ENCODE assay signal across 17 cellular contexts in genomic region chr4:152943673-152944072, GRCh38. TPM values are rescaled to one million over a fixed set of nuclear protein-coding genes. Genes with fewer than 3 reads are reported as not detected.
DNase-seq lines count a peak whose midpoint lies in the region; ATAC-seq and TF ChIP-seq lines count a peak whose summit lies in the region.
"Had no signal": no experiment of that assay in that cellular context is flagged by ENCODE, and none has a peak within 500 bp of the region (broad histone marks: within the 10 kb centered on the region; RNA-seq: fewer than 3 reads in every experiment).

No MANE protein-coding gene starts in this region.

- CTCF ChIA-PET in OCI-LY7 (lab: Charles Lee; ENCODE audit: unreplicated experiment), result no interaction called here
- CTCF ChIA-PET in naive thymus-derived CD4-positive, alpha-beta T cell (lab: Charles Lee), result no interaction called here

- peaks cover 32% of the 10 kb centered on the region for H3K4me1 Mint-ChIP-seq in GM23338
- peaks cover 2% of the 10 kb centered on the region for H3K4me1 Mint-ChIP-seq in stimulated activated memory B cell treated with anti-CD40 and anti-IgM and Interleukin-4, amounts not matched to agents 10 μg/mL and 1 μg/mL and 100 μg/mL, for 72 hours
- peaks cover 0 to 5% (median under 1%) of the 10 kb centered on the region in 7 donors for H3K4me1 Mint-ChIP-seq in naive thymus-derived CD4-positive, alpha-beta T cell

- H3K27ac ChIP-seq in GM23338 (ENCODE audit: low read depth) (peak overlapping the region; percentile 52; the same call in 1 of the 2 replicates), esophagus muscularis mucosa (replicated peaks in 1 of 4) (peak overlapping the region; percentile 40 to 55 (median 42)), transverse colon (peak overlapping the region; percentile 43 to 73 (median 62)), OCI-LY7 (ENCODE audit: low read depth, low read length, poor library complexity, severe bottlenecking) (no peak overlapping the region)
- no peak overlapping the region for H3K27ac ChIP-seq in naive thymus-derived CD4-positive, alpha-beta T cell (ENCODE audit: low read depth, low read length)
- H3K27ac ChIP-seq: cardiac muscle cell had no signal

- 79% methylated on average over 6 of the region's 6 CpGs for WGBS in esophagus muscularis mucosa
- WGBS in transverse colon (ENCODE audit: low coverage in 1 of 2), 2 donors, result 57 to 80% methylated on average over 4 to 6 of the region's 6 CpGs

- H3K4me2 ChIP-seq in GM23338 (no peak overlapping the region), OCI-LY7 (ENCODE audit: low read length) (no peak overlapping the region)

- H3K27me3 Mint-ChIP-seq in GM23338 (ENCODE audit: insufficient read depth, low read depth, poor library complexity), result peaks cover 6% of the 10 kb centered on the region
- H3K27me3 Mint-ChIP-seq in stimulated activated memory B cell treated with anti-CD40 and anti-IgM and Interleukin-4, amounts not matched to agents 10 μg/mL and 1 μg/mL and 100 μg/mL, for 72 hours, result peaks cover 20% of the 10 kb centered on the region
- peaks cover 20 to 51% (median 33%) of the 10 kb centered on the region in 5 donors for H3K27me3 Mint-ChIP-seq in naive thymus-derived CD4-positive, alpha-beta T cell

- no peaks in the 10 kb centered on the region for H3K9me3 Mint-ChIP-seq in GM23338
- H3K9me3 Mint-ChIP-seq in stimulated activated memory B cell treated with anti-CD40 and anti-IgM and Interleukin-4, amounts not matched to agents 10 μg/mL and 1 μg/mL and 100 μg/mL, for 72 hours, result no peaks in the 10 kb centered on the region
- H3K9me3 Mint-ChIP-seq in naive thymus-derived CD4-positive, alpha-beta T cell, result peaks cover 0 to 2% (median 0%) of the 10 kb centered on the region in 11 donors
- H3K9me3 Mint-ChIP-seq: CD8-positive, alpha-beta T cell; naive thymus-derived CD8-positive, alpha-beta T cell had no signal

- H3K36me3 Mint-ChIP-seq in GM23338 (ENCODE audit: low read depth), result peaks cover 54% of the 10 kb centered on the region
- peaks cover 10% of the 10 kb centered on the region for H3K36me3 Mint-ChIP-seq in stimulated activated memory B cell treated with anti-CD40 and anti-IgM and Interleukin-4, amounts not matched to agents 10 μg/mL and 1 μg/mL and 100 μg/mL, for 72 hours
- peaks cover 0 to 5% (median 0%) of the 10 kb centered on the region in 5 donors for H3K36me3 Mint-ChIP-seq in naive thymus-derived CD4-positive, alpha-beta T cell
- H3K36me3 Mint-ChIP-seq: CD8-positive, alpha-beta T cell; naive thymus-derived CD8-positive, alpha-beta T cell had no signal

- peaks cover 99% of the 10 kb centered on the region for H3K79me2 ChIP-seq in GM23338 (replicated peaks; ENCODE audit: insufficient read depth)
- H3K79me2 ChIP-seq in OCI-LY7 (ENCODE audit: insufficient read depth, low read depth, low read length), result no peaks in the 10 kb centered on the region

- TF ChIP-seq EP300 in esophagus muscularis mucosa (IDR thresholded peaks at IDR 0.05), result no peak
- no peak for TF ChIP-seq EP300 in transverse colon (IDR thresholded peaks at IDR 0.05; ENCODE audit: low read depth)

- POLR2A ChIA-PET in OCI-LY7 (lab: Charles Lee), result interaction anchor here (0.6 to 1.1 kb wide), 6 partner anchors 9 to 1205 kb away, joined by 3 to 8 read pairs (median 4); no protein-coding TSS in a partner anchor
- POLR2A ChIA-PET in naive thymus-derived CD4-positive, alpha-beta T cell (lab: Charles Lee), result no interaction called here

- intact Hi-C loops in esophagus muscularis mucosa (cut with DNase I) (no loop called here), transverse colon (cut with DNase I; ENCODE audit: low total_unique reads) (no loop called here), OCI-LY7 (cut with micrococcal nuclease; ENCODE audit: unreplicated experiment) (no loop called here)
- intact Hi-C loops in naive thymus-derived CD4-positive, alpha-beta T cell (cut with micrococcal nuclease), result no loop called here

- H3K9me3 ChIP-seq in esophagus muscularis mucosa, result no peaks in the 10 kb centered on the region
- H3K9me3 ChIP-seq in transverse colon, result no peaks in the 10 kb centered on the region
- H3K9me3 ChIP-seq in OCI-LY7 (ENCODE audit: low read length), result no peaks in the 10 kb centered on the region
- no peaks in the 10 kb centered on the region for H3K9me3 ChIP-seq in naive thymus-derived CD4-positive, alpha-beta T cell (ENCODE audit: control insufficient read depth in 2 of 3, low read length in 3 of 3)
- H3K9me3 ChIP-seq: spleen had no signal

- H3K9me2 ChIP-seq in GM23338 (ENCODE audit: insufficient read depth) (no peaks in the 10 kb centered on the region), OCI-LY7 (ENCODE audit: insufficient read depth, low read length) (no peaks in the 10 kb centered on the region)

- H3K27ac Mint-ChIP-seq in GM23338, result no peak overlapping the region
- H3K27ac Mint-ChIP-seq in stimulated activated memory B cell treated with anti-CD40 and anti-IgM and Interleukin-4, amounts not matched to agents 10 μg/mL and 1 μg/mL and 100 μg/mL, for 72 hours, result no peak overlapping the region
- no peak overlapping the region for H3K27ac Mint-ChIP-seq in naive thymus-derived CD4-positive, alpha-beta T cell
- H3K27ac Mint-ChIP-seq: CD8-positive, alpha-beta T cell; naive thymus-derived CD8-positive, alpha-beta T cell had no signal

- H3K4me3 Mint-ChIP-seq in GM23338, result no peak overlapping the region
- H3K4me3 Mint-ChIP-seq in stimulated activated memory B cell treated with anti-CD40 and anti-IgM and Interleukin-4, amounts not matched to agents 10 μg/mL and 1 μg/mL and 100 μg/mL, for 72 hours, result no peak overlapping the region
- H3K4me3 Mint-ChIP-seq in naive thymus-derived CD4-positive, alpha-beta T cell, result no peak overlapping the region
- H3K4me3 Mint-ChIP-seq: CD8-positive, alpha-beta T cell; naive thymus-derived CD8-positive, alpha-beta T cell had no signal

- in situ Hi-C loops in transverse colon (cut with MboI; ENCODE audit: low pct_ligation_motif_present in 1 of 4, low pct_unique_long_range_greater_than_20kb in 1 of 4, low sequenced_read_pairs in 3 of 4), result no loop called here

- H4K20me1 ChIP-seq in GM23338 (replicated peaks; ENCODE audit: insufficient read depth) (peaks cover 46% of the 10 kb centered on the region), OCI-LY7 (ENCODE audit: insufficient read depth, low read length) (no peaks in the 10 kb centered on the region)

- no peak for ATAC-seq in GM23338
- no peak for ATAC-seq in GM19455 (IDR thresholded peaks at IDR 0.05; ENCODE audit: unreplicated experiment)
- no peak for ATAC-seq in stimulated activated memory B cell treated with anti-CD40 and anti-IgM and Interleukin-4, amounts not matched to agents 10 μg/mL and 1 μg/mL and 100 μg/mL, for 72 hours
- no peak for ATAC-seq in naive thymus-derived CD4-positive, alpha-beta T cell
- ATAC-seq: CD8-positive, alpha-beta T cell; naive thymus-derived CD8-positive, alpha-beta T cell had no signal

- peaks cover 27% of the 10 kb centered on the region for H3K36me3 ChIP-seq in GM23338 (ENCODE audit: insufficient read depth)
- H3K36me3 ChIP-seq in esophagus muscularis mucosa, result no peaks in the 10 kb centered on the region
- H3K36me3 ChIP-seq in transverse colon, result no peaks in the 10 kb centered on the region
- no peaks in the 10 kb centered on the region for H3K36me3 ChIP-seq in OCI-LY7 (ENCODE audit: insufficient read depth, low read length)
- no peaks in the 10 kb centered on the region for H3K36me3 ChIP-seq in naive thymus-derived CD4-positive, alpha-beta T cell (ENCODE audit: control insufficient read depth in 2 of 3, insufficient read depth in 3 of 3, low read length in 3 of 3)
- H3K36me3 ChIP-seq: cardiac muscle cell had no signal

- BruUV-seq in OCI-LY7 (replicated peaks; lab: Mats Ljungman, UMichigan), result no TSS peak

- no peak for DNase-seq in GM23338 (ENCODE audit: low spot score)
- DNase-seq in esophagus muscularis mucosa (ENCODE audit: extremely low spot score), result no peak
- DNase-seq in mucosa of gallbladder (ENCODE audit: low spot score), result peak; percentile 17
- no peak for DNase-seq in transverse colon
- DNase-seq in OCI-LY7 (ENCODE audit: low spot score), result no peak
- no peak for DNase-seq in naive thymus-derived CD4-positive, alpha-beta T cell
- DNase-seq: activated CD4-positive, CD25-positive, alpha-beta regulatory T cell treated with anti-CD3 and anti-CD28 coated beads, Interleukin-2, amount 50 U/mL, for 72 hours; activated naive CD4-positive, alpha-beta T cell treated with Interleukin-2 at 50 U/mL for 16 hours; CD8-positive, alpha-beta T cell; hypothalamus; naive thymus-derived CD8-positive, alpha-beta T cell; NCI-H2171; spleen; T-helper 2 cell had no signal

- no peak for TF ChIP-seq POLR2A in esophagus muscularis mucosa (IDR thresholded peaks at IDR 0.05; ENCODE audit: low read depth)
- TF ChIP-seq POLR2A in transverse colon (IDR thresholded peaks at IDR 0.05), result no peak

- TF ChIP-seq CTCF in GM23338 (conservative IDR thresholded peaks at IDR 0.05; ENCODE audit: low read depth in 2 of 2), result no peak
- no peak for TF ChIP-seq CTCF in esophagus muscularis mucosa (IDR thresholded peaks at IDR 0.05)
- TF ChIP-seq CTCF in transverse colon (IDR thresholded peaks at IDR 0.05), result no peak
- no peak for TF ChIP-seq CTCF in OCI-LY7 (conservative IDR thresholded peaks at IDR 0.05; ENCODE audit: low read length)

- H3K4me3 ChIP-seq in GM23338 (no peak overlapping the region), esophagus muscularis mucosa (no peak overlapping the region), transverse colon (no peak overlapping the region), OCI-LY7 (ENCODE audit: low read depth, low read length, poor library complexity, severe bottlenecking) (no peak overlapping the region)
- H3K4me3 ChIP-seq in naive thymus-derived CD4-positive, alpha-beta T cell (ENCODE audit: low read length), result no peak overlapping the region
- H3K4me3 ChIP-seq: cardiac muscle cell, spleen had no signal

- H3F3A ChIP-seq in GM23338 (replicated peaks; ENCODE audit: low read depth), result peaks cover 5% of the 10 kb centered on the region; the same call in 1 of the 2 replicates

- H2AFZ ChIP-seq in GM23338 (no peak overlapping the region), OCI-LY7 (ENCODE audit: low read length) (no peak overlapping the region)

- H3K4me1 ChIP-seq in GM23338 (ENCODE audit: insufficient read depth), result peaks cover 28% of the 10 kb centered on the region
- H3K4me1 ChIP-seq in esophagus muscularis mucosa, result peaks cover 0 to 6% (median 3%) of the 10 kb centered on the region in 4 donors
- H3K4me1 ChIP-seq in transverse colon, result peaks cover 0 to 25% (median 19%) of the 10 kb centered on the region in 4 donors
- H3K4me1 ChIP-seq in OCI-LY7 (ENCODE audit: insufficient read depth, low read length, poor library complexity, severe bottlenecking), result no peaks in the 10 kb centered on the region
- H3K4me1 ChIP-seq in naive thymus-derived CD4-positive, alpha-beta T cell (ENCODE audit: control insufficient read depth in 2 of 2, insufficient read depth in 2 of 2, low read length in 2 of 2), result no peaks in the 10 kb centered on the region

- H3K27me3 ChIP-seq in GM23338 (ENCODE audit: insufficient read depth), result peaks cover 2% of the 10 kb centered on the region
- peaks cover 0 to 17% (median 4%) of the 10 kb centered on the region in 4 donors for H3K27me3 ChIP-seq in esophagus muscularis mucosa
- peaks cover 12% of the 10 kb centered on the region for H3K27me3 ChIP-seq in transverse colon
- H3K27me3 ChIP-seq in naive thymus-derived CD4-positive, alpha-beta T cell (ENCODE audit: control insufficient read depth in 2 of 2, insufficient read depth in 2 of 2, low read length in 2 of 2), result no peaks in the 10 kb centered on the region

RNA-seq across cellular contexts. Expression of gene FHDC1, which starts 7.5 kb away (rescaled TPM):
- total RNA-seq in GM23338 (2014; rRNA removed; shearing (Covaris generic)), result 21.6 and 22.8 TPM in 2 replicates
- polyA plus RNA-seq in GM23338 (2016; fragmentation: Nextera tagmentation; extraction: Ambion mirVana), result 9.1 and 9.5 TPM in 2 replicates
- total RNA-seq in esophagus muscularis mucosa (1 to 10 TPM in 3 of 4 donors, under 1 TPM in 1; 0.83 to 2.1 (median 1.6) TPM), mucosa of gallbladder (23.6 TPM), transverse colon (10 to 100 TPM in 3 of 4 donors, 1 to 10 TPM in 1; 4.6 to 40.4 (median 15.5) TPM), OCI-LY7 (2022) (0.04 and 0.06 TPM in 2 replicates)
- total RNA-seq in OCI-LY7 (2014; rRNA removed; shearing (Covaris generic)), result 0.03 and 0.13 TPM in 2 replicates
- total RNA-seq in naive thymus-derived CD4-positive, alpha-beta T cell, result under 1 TPM; 0.05 to 0.19 (median 0.10) TPM
- polyA plus RNA-seq in naive thymus-derived CD4-positive, alpha-beta T cell, result under 1 TPM in 1 of 2 donors, not detected in 1; 0.04 TPM
- polyA plus RNA-seq: cardiac muscle cell had no signal

Comparison
In these comparisons a context has a peak if more than half of its experiments do, and no peak if none do; other contexts are left out.
1. H3K27ac ChIP-seq: peak in GM23338 (single experiment), esophagus muscularis mucosa (4 of 4) and transverse colon (4 of 4); none in OCI-LY7 (single experiment) and naive thymus-derived CD4-positive, alpha-beta T cell (single experiment).